Comparison of ENCODE assay signal across 9 cellular contexts in the genomic region with DNA sequence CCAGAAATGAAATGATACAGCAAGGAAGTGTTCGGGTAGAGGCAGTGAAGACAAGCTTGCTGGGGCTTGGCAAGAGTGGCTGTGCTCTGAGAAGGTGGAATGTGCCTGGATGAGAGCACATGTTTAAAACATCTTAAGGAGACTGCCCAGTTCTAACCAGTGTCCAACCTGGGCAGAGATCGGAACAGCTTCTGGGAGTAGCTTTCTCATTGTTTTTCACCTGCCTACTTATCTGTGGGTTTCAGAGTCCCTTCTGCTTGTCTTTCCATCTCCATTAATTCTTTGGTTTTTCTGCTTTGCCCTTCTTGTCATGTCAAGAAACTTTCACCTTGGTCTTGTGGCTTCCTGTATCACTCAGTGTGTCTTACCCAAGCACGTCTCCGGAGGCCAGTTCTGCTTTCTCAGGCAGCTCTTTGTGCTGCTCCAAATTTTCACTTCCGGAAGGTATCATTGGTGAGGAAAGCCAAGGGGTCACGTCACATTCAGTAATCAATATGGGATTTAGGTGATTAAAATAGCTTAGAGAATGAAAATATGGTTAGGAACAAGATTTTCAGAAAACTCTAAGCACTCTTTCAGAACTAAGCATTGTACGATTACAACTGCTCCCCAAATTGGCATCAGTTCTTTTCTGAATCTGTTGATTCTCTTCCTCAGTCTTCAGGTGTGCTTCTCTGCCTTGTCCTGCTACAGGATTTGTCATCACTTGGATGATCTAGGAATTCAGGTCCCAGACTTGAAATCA. TPM values are rescaled to one million over a fixed set of nuclear protein-coding genes. Genes with fewer than 3 reads are reported as not detected.
DNase-seq lines count a peak whose midpoint lies in the region; ATAC-seq and TF ChIP-seq lines count a peak whose summit lies in the region.
"Had no signal": no experiment of that assay in that cellular context is flagged by ENCODE, and none has a peak within 500 bp of the region (broad histone marks: within the 10 kb centered on the region; RNA-seq: fewer than 3 reads in every experiment).

No MANE protein-coding gene starts in this region.

- CTCF ChIA-PET in CD4-positive, alpha-beta T cell (lab: Charles Lee), result no interaction called here
- CTCF ChIA-PET in activated CD4-positive, alpha-beta memory T cell treated with anti-CD3 and anti-CD28 coated beads for 36 hours (lab: Charles Lee), result interaction anchor here (0.9 to 2.0 kb wide), 2 partner anchors 10 to 17 kb away, joined by 3 to 5 read pairs; no protein-coding TSS in a partner anchor
- CTCF ChIA-PET in PC-3 (lab: Charles Lee), result no interaction called here

- H3K79me2 ChIP-seq in PC-3 (ENCODE audit: low read length), result no peaks in the 10 kb centered on the region
- no peaks in the 10 kb centered on the region for H3K79me2 ChIP-seq in GM23338 (replicated peaks; ENCODE audit: insufficient read depth)

- H3K4me2 ChIP-seq in PC-3 (ENCODE audit: low read length) (no peak overlapping the region), GM23338 (no peak overlapping the region)

- H3K36me3 ChIP-seq in PC-3 (ENCODE audit: low read depth, low read length) (no peaks in the 10 kb centered on the region), GM23338 (ENCODE audit: insufficient read depth) (no peaks in the 10 kb centered on the region)
- H3K36me3 ChIP-seq: WERI-Rb-1 had no signal

- no peak overlapping the region for H3K27ac ChIP-seq in CD4-positive, alpha-beta T cell (ENCODE audit: low read depth, low read length)
- no peak overlapping the region for H3K27ac ChIP-seq in PC-3 (ENCODE audit: low read length)
- no peak overlapping the region for H3K27ac ChIP-seq in GM23338 (ENCODE audit: low read depth)
- H3K27ac ChIP-seq: WERI-Rb-1 had no signal

- no peaks in the 10 kb centered on the region for H3K36me3 Mint-ChIP-seq in CD4-positive, alpha-beta T cell (ENCODE audit: low read depth)
- H3K36me3 Mint-ChIP-seq in activated CD4-positive, alpha-beta memory T cell treated with anti-CD3 and anti-CD28 coated beads for 36 hours, result no peaks in the 10 kb centered on the region
- H3K36me3 Mint-ChIP-seq in GM23338 (ENCODE audit: low read depth), result no peaks in the 10 kb centered on the region

- TF ChIP-seq CTCF in CD4-positive, alpha-beta T cell (IDR thresholded peaks at IDR 0.05), result no peak
- TF ChIP-seq CTCF in PC-3 (conservative IDR thresholded peaks at IDR 0.05; ENCODE audit: low read depth, low read length), result no peak
- TF ChIP-seq CTCF in GM23338 (conservative IDR thresholded peaks at IDR 0.05; ENCODE audit: low read depth in 2 of 2), result no peak

- no peaks in the 10 kb centered on the region for H3F3A ChIP-seq in PC-3 (ENCODE audit: low read length, unreplicated experiment)
- no peaks in the 10 kb centered on the region for H3F3A ChIP-seq in GM23338 (replicated peaks; ENCODE audit: low read depth)

- no peaks in the 10 kb centered on the region for H3K27me3 ChIP-seq in CD4-positive, alpha-beta T cell (ENCODE audit: control insufficient read depth, insufficient read depth, low read length)
- H3K27me3 ChIP-seq in PC-3 (ENCODE audit: low read length) (no peaks in the 10 kb centered on the region), GM23338 (ENCODE audit: insufficient read depth) (no peaks in the 10 kb centered on the region)

- no TSS peak for BruUV-seq in PC-3 (replicated peaks; lab: Mats Ljungman, UMichigan)

- H3K9me3 ChIP-seq in CD4-positive, alpha-beta T cell (ENCODE audit: control insufficient read depth, low read length), result no peaks in the 10 kb centered on the region
- no peaks in the 10 kb centered on the region for H3K9me3 ChIP-seq in PC-3 (ENCODE audit: low read length)

- H3K27me3 Mint-ChIP-seq in CD4-positive, alpha-beta T cell, result no peaks in the 10 kb centered on the region
- peaks cover 8% of the 10 kb centered on the region for H3K27me3 Mint-ChIP-seq in activated CD4-positive, alpha-beta memory T cell treated with anti-CD3 and anti-CD28 coated beads for 36 hours
- no peaks in the 10 kb centered on the region for H3K27me3 Mint-ChIP-seq in GM23338 (ENCODE audit: insufficient read depth, low read depth, poor library complexity)

- H3K4me3 Mint-ChIP-seq in CD4-positive, alpha-beta T cell, result peak overlapping the region; percentile 12
- no peak overlapping the region for H3K4me3 Mint-ChIP-seq in activated CD4-positive, alpha-beta memory T cell treated with anti-CD3 and anti-CD28 coated beads for 36 hours
- no peak overlapping the region for H3K4me3 Mint-ChIP-seq in GM23338

- no peak overlapping the region for H3K4me3 ChIP-seq in PC-3 (ENCODE audit: low read length)
- no peak overlapping the region for H3K4me3 ChIP-seq in GM23338

- H3K4me1 Mint-ChIP-seq in CD4-positive, alpha-beta T cell (ENCODE audit: low read depth), result peaks cover 17% of the 10 kb centered on the region
- peaks cover 15% of the 10 kb centered on the region for H3K4me1 Mint-ChIP-seq in activated CD4-positive, alpha-beta memory T cell treated with anti-CD3 and anti-CD28 coated beads for 36 hours (ENCODE audit: low read depth)
- H3K4me1 Mint-ChIP-seq in GM23338, result peaks cover 4% of the 10 kb centered on the region; the same call in 2 of the 3 replicates

- H3K4me1 ChIP-seq in PC-3 (ENCODE audit: insufficient read depth, low read length), result 0 out of 2 replicates have a peak, but pooled peaks cover 1% of the 10 kb centered on the region
- no peaks in the 10 kb centered on the region for H3K4me1 ChIP-seq in GM23338 (ENCODE audit: insufficient read depth)

- H2AFZ ChIP-seq in PC-3 (ENCODE audit: low read length) (no peak overlapping the region), GM23338 (no peak overlapping the region)

- no peaks in the 10 kb centered on the region for H3K9me3 Mint-ChIP-seq in CD4-positive, alpha-beta T cell
- no peaks in the 10 kb centered on the region for H3K9me3 Mint-ChIP-seq in activated CD4-positive, alpha-beta memory T cell treated with anti-CD3 and anti-CD28 coated beads for 36 hours
- H3K9me3 Mint-ChIP-seq in GM23338, result no peaks in the 10 kb centered on the region

- H3K9me2 ChIP-seq in PC-3 (replicated peaks; ENCODE audit: low read length), result no peaks in the 10 kb centered on the region
- peaks cover 6% of the 10 kb centered on the region; the same call in 1 of the 2 replicates for H3K9me2 ChIP-seq in GM23338 (ENCODE audit: insufficient read depth)

- intact Hi-C loops in CD4-positive, alpha-beta T cell (cut with DNase I, micrococcal nuclease), result loop anchor here in 1 of 2 experiments (10.0 kb wide), 1 partner anchor 1331 kb away; no protein-coding TSS in a partner anchor
- intact Hi-C loops in activated CD4-positive, alpha-beta memory T cell treated with anti-CD3 and anti-CD28 coated beads for 36 hours (cut with micrococcal nuclease), result no loop called here
- intact Hi-C loops in PC-3 (cut with micrococcal nuclease), result no loop called here

- H3K27ac Mint-ChIP-seq in CD4-positive, alpha-beta T cell, result peak overlapping the region; percentile 75
- H3K27ac Mint-ChIP-seq in activated CD4-positive, alpha-beta memory T cell treated with anti-CD3 and anti-CD28 coated beads for 36 hours, result no peak overlapping the region
- H3K27ac Mint-ChIP-seq in GM23338, result no peak overlapping the region

- POLR2A ChIA-PET in CD4-positive, alpha-beta T cell (lab: Charles Lee), result interaction anchor here (1.2 kb wide), 1 partner anchor 11 kb away, joined by 3 read pairs; no protein-coding TSS in a partner anchor
- POLR2A ChIA-PET in activated CD4-positive, alpha-beta memory T cell treated with anti-CD3 and anti-CD28 coated beads for 36 hours (lab: Charles Lee), result no interaction called here
- POLR2A ChIA-PET in PC-3 (lab: Charles Lee; ENCODE audit: unreplicated experiment), result no interaction called here

- no peak for DNase-seq in CD4-positive, alpha-beta T cell
- DNase-seq in activated CD4-positive, alpha-beta memory T cell treated with anti-CD3 and anti-CD28 coated beads for 36 hours, result peak; percentile 48
- DNase-seq in PC-3 (no peak), GM23338 (ENCODE audit: low spot score) (no peak), NCI-H2171 (lab: John Stamatoyannopoulos, UW) (no peak), DMS53 treated with DMSO at 0.1 percent for 48 hours (lab: John Stamatoyannopoulos, UW; ENCODE audit: unreplicated experiment) (no peak)
- DNase-seq: WERI-Rb-1 had no signal

- no peak overlapping the region for H3K9ac ChIP-seq in PC-3 (ENCODE audit: low read length)

- peak; percentile 51 for ATAC-seq in CD4-positive, alpha-beta T cell (ENCODE audit: poor library complexity)
- peak; percentile 98 for ATAC-seq in GM19328 (IDR thresholded peaks at IDR 0.05; ENCODE audit: unreplicated experiment)
- peak; percentile 97 for ATAC-seq in HG03159 (IDR thresholded peaks at IDR 0.05; ENCODE audit: unreplicated experiment)
- no peak for ATAC-seq in PC-3
- no peak for ATAC-seq in GM23338

- H4K20me1 ChIP-seq in PC-3 (ENCODE audit: low read length) (no peaks in the 10 kb centered on the region), GM23338 (replicated peaks; ENCODE audit: insufficient read depth) (no peaks in the 10 kb centered on the region)

TF ChIP-seq in GM23338, 12 proteins besides CTCF, POLR2A, EP300 and RAD21 (continues in another document):
- TF ChIP-seq ETS1 (IDR thresholded peaks at IDR 0.05), result no peak
- TF ChIP-seq JUNB (IDR thresholded peaks at IDR 0.05; ENCODE audit: unreplicated experiment), result no peak
- no peak for TF ChIP-seq EZH2phosphoT487 (IDR thresholded peaks at IDR 0.05; ENCODE audit: unreplicated experiment)
- TF ChIP-seq EZH2 (IDR thresholded peaks at IDR 0.05; ENCODE audit: low read depth, unreplicated experiment), result no peak
- TF ChIP-seq NANOG (IDR thresholded peaks at IDR 0.05; ENCODE audit: borderline replicate concordance), result no peak

RNA-seq across cellular contexts. Expression of gene LAMB4, which starts 5.5 kb away (rescaled TPM):
- under 1 TPM; 0.08 to 0.11 TPM for total RNA-seq in CD4-positive, alpha-beta T cell
- not detected for total RNA-seq in activated CD4-positive, alpha-beta memory T cell treated with anti-CD3 and anti-CD28 coated beads for 36 hours
- 0.04 TPM in 1 of 2 replicates, not detected in the other for total RNA-seq in PC-3 (2014; rRNA removed)
- not detected in 2 replicates for total RNA-seq in GM23338 (2014; rRNA removed; shearing (Covaris generic))
- not detected in 2 replicates for polyA plus RNA-seq in GM23338 (2016; fragmentation: Nextera tagmentation; extraction: Ambion mirVana)

Comparison
In these comparisons a context has a peak if more than half of its experiments do, and no peak if none do; other contexts are left out.
1. ATAC-seq: peak in CD4-positive, alpha-beta T cell (single experiment), GM19328 (single experiment) and HG03159 (single experiment); none in PC-3 (single experiment) and GM23338 (single experiment).